Comparison of ENCODE assay signal across 8 cellular contexts in genomic region chr1:8097077-8097799, GRCh38.
DNase-seq lines count a peak whose midpoint lies in the region; ATAC-seq, FAIRE-seq and TF ChIP-seq lines count a peak whose summit lies in the region.

No MANE protein-coding gene starts in this region.

- peaks cover 8% of the 10 kb centered on the region for H3K36me3 ChIP-seq in OCI-LY3 (replicated peaks; ENCODE audit: low read depth, low read length)
- H3K36me3 ChIP-seq in pancreas: no peaks in the 10 kb centered on the region

- H3K4me1 ChIP-seq in OCI-LY3 (ENCODE audit: low read length) (peaks cover 58% of the 10 kb centered on the region), pancreas (peaks cover 27 to 39% (median 35%) of the 10 kb centered on the region in 3 donors)

- intact Hi-C loops in pancreas (cut with DNase I): no loop called here

- WGBS in pancreas, 2 donors: 42 to 53% methylated on average over 6 of the region's 6 CpGs

- H3K4me3 ChIP-seq in OCI-LY3 (ENCODE audit: low read length) (peak overlapping the region; percentile 61), coronary artery (no peak overlapping the region), pancreas (no peak overlapping the region)

- peak overlapping the region; percentile 99 for H3K27ac ChIP-seq in OCI-LY3 (ENCODE audit: low read length)
- peak overlapping the region; percentile 73 to 75 for H3K27ac ChIP-seq in coronary artery
- peak overlapping the region; percentile 4 to 85 (median 60) for H3K27ac ChIP-seq in pancreas

- ATAC-seq in GM19372 (IDR thresholded peaks at IDR 0.05; ENCODE audit: low read depth, unreplicated experiment) (peak; percentile 78), HG03354 (IDR thresholded peaks at IDR 0.05; ENCODE audit: poor library complexity, severe bottlenecking, unreplicated experiment) (peak; percentile 91), pancreas (peak; percentile 74 to 88 (median 78))

- H3K27me3 ChIP-seq in OCI-LY3 (ENCODE audit: low read depth, low read length) (no peaks in the 10 kb centered on the region), pancreas (no peaks in the 10 kb centered on the region)

- peak overlapping the region; percentile 77 for H3K4me2 ChIP-seq in OCI-LY3 (ENCODE audit: low read length)

- H2AFZ ChIP-seq in OCI-LY3 (ENCODE audit: low read depth, low read length): no peak overlapping the region

- TF ChIP-seq CTCF in OCI-LY3 (IDR thresholded peaks at IDR 0.05; ENCODE audit: low read depth, low read length) (no peak), coronary artery (IDR thresholded peaks at IDR 0.05) (no peak), pancreas (IDR thresholded peaks at IDR 0.05) (no peak)

- FAIRE-seq in pancreas (lab: Jason Lieb, UNC) (no peak), frontal cortex (lab: Jason Lieb, UNC) (no peak)

- DNase-seq in DMS53 treated with DMSO at 0.1 percent for 48 hours (lab: John Stamatoyannopoulos, UW; ENCODE audit: unreplicated experiment) (peak; percentile 98), coronary artery (ENCODE audit: low spot score) (no peak), pancreas (peak in 1 of 6 donors; percentile 32), frontal cortex (ENCODE audit: low spot score in 2 of 2) (no peak), cortex of kidney (lab: John Stamatoyannopoulos, UW) (no peak)

- no peaks in the 10 kb centered on the region; the same call in 1 of the 2 replicates for H3K9me3 ChIP-seq in OCI-LY3 (ENCODE audit: insufficient read depth, low read length)
- no peaks in the 10 kb centered on the region for H3K9me3 ChIP-seq in pancreas

- H3K9ac ChIP-seq in OCI-LY3 (ENCODE audit: low read length): peak overlapping the region; percentile 95

- H4K20me1 ChIP-seq in OCI-LY3 (ENCODE audit: insufficient read depth, low read length): no peaks in the 10 kb centered on the region

- H3K79me2 ChIP-seq in OCI-LY3 (ENCODE audit: low read length): no peaks in the 10 kb centered on the region
